In genomic region chr2:138490673-138491494, GRCh38 we compare ENCODE assay signal across 18 cellular contexts. TPM values are rescaled to one million over a fixed set of nuclear protein-coding genes. Genes with fewer than 3 reads are reported as not detected.
DNase-seq lines count a peak whose midpoint lies in the region; ATAC-seq, FAIRE-seq and TF ChIP-seq lines count a peak whose summit lies in the region.
"Had no signal": no experiment of that assay in that cellular context is flagged by ENCODE, and none has a peak within 500 bp of the region (broad histone marks: within the 10 kb centered on the region; RNA-seq: fewer than 3 reads in every experiment).

No MANE protein-coding gene starts in this region.

- H3K9me2 ChIP-seq in HCT116 (ENCODE audit: insufficient read depth): no peaks in the 10 kb centered on the region

- no peaks in the 10 kb centered on the region for H3K79me2 ChIP-seq in HCT116 (ENCODE audit: insufficient read depth, low read length)

- no peak for DNase-seq in HCT116 (ENCODE audit: low read depth, low spot score)
- peak; percentile 7 for DNase-seq in NCI-H510A (lab: John Stamatoyannopoulos, UW)
- peak; percentile 33 for DNase-seq in bronchial epithelial cell (ENCODE audit: low read depth)
- DNase-seq in mucosa of descending colon: no peak
- no peak for DNase-seq in ecto neural progenitor cell (ENCODE audit: low spot score)
- no peak for DNase-seq in Right ventricle myocardium inferior (ENCODE audit: missing footprints)
- DNase-seq: GM23248; NCI-H1105 treated with DMSO at 0.1 percent for 48 hours; NCI-H1694; NCI-H2081 treated with DMSO at 0.1 percent for 48 hours; NCI-H2227 treated with DMSO at 0.1 percent for 48 hours; NCI-H69; NK-92 treated with Interleukin-12 subunit alpha and Interleukin-12 subunit beta, amount 100 ng/mL, for 24 hours; SHP77 treated with DMSO at 0.1 percent for 48 hours; T-helper 1 cell had no signal

- TF ChIP-seq CTCF in HCT116 (IDR thresholded peaks at IDR 0.05 in 2 of 3, conservative IDR thresholded peaks at IDR 0.05 in 1 of 3; ENCODE audit: borderline replicate concordance in 1 of 3, insufficient read depth in 1 of 3, low read depth in 2 of 3, low read length in 2 of 3) (no peak), bronchial epithelial cell (IDR thresholded peaks at IDR 0.05; ENCODE audit: insufficient read depth, low read length, severe bottlenecking) (no peak), mucosa of descending colon (IDR thresholded peaks at IDR 0.05) (no peak)

- H3K27me3 ChIP-seq in HCT116 (ENCODE audit: insufficient read depth, low read length) (no peaks in the 10 kb centered on the region), bronchial epithelial cell (ENCODE audit: control insufficient read depth, insufficient read depth, low read length) (no peaks in the 10 kb centered on the region)

- H3K4me1 ChIP-seq in HCT116 (ENCODE audit: control insufficient read depth in 1 of 2, insufficient read depth in 2 of 2, low read length in 2 of 2) (peaks cover 5 to 6% of the 10 kb centered on the region in 2 experiments; a peak in 2 of 4 replicates), mucosa of descending colon (ENCODE audit: low read depth) (no peaks in the 10 kb centered on the region)
- H3K4me1 ChIP-seq: HAP-1 had no signal

- TF ChIP-seq POLR2A in HCT116 (IDR thresholded peaks at IDR 0.05; ENCODE audit: borderline replicate concordance, extremely low read depth, insufficient read depth, insufficient read length): no peak

- H3K9ac ChIP-seq in HCT116 (ENCODE audit: low read length): no peak overlapping the region
- H3K9ac ChIP-seq: GM23248 had no signal

- no peak overlapping the region for H3K4me2 ChIP-seq in HCT116 (ENCODE audit: low read length)

- no TSS peak for BruUV-seq in HCT116 (replicated peaks; lab: Mats Ljungman, UMichigan)

- RAD21 ChIA-PET in HCT116 (lab: Charles Lee; ENCODE audit: low non-redundant PET in 1 of 2, low total read pairs in 2 of 2, uncharacterized antibody in 2 of 2, unreplicated experiment in 2 of 2): no interaction called here

- no peaks in the 10 kb centered on the region for H4K20me1 ChIP-seq in HCT116 (ENCODE audit: insufficient read depth)

- intact Hi-C loops in HCT116 (cut with micrococcal nuclease) (no loop called here), mucosa of descending colon (cut with DNase I, micrococcal nuclease) (no loop called here), Right ventricle myocardium inferior (cut with DNase I) (no loop called here)

- no peak overlapping the region for H3K4me3 ChIP-seq in HCT116 (replicated peaks in 1 of 2; ENCODE audit: low read depth in 1 of 2, low read length in 2 of 2)
- H3K4me3 ChIP-seq in bronchial epithelial cell (ENCODE audit: low read depth, low read length): no peak overlapping the region
- H3K4me3 ChIP-seq in mucosa of descending colon: no peak overlapping the region
- H3K4me3 ChIP-seq: GM23248, HAP-1 had no signal

- POLR2A ChIA-PET in HCT116 (lab: Charles Lee): no interaction called here

- H3K27ac ChIP-seq in HCT116 (ENCODE audit: low read depth, low read length): no peak overlapping the region
- H3K27ac ChIP-seq: GM23248 had no signal

- H3K36me3 ChIP-seq in HCT116 (ENCODE audit: control insufficient read depth in 1 of 2, insufficient read depth in 2 of 2, low read length in 2 of 2): no peaks in the 10 kb centered on the region
- no peaks in the 10 kb centered on the region for H3K36me3 ChIP-seq in bronchial epithelial cell (ENCODE audit: control insufficient read depth, insufficient read depth, low read length)
- no peaks in the 10 kb centered on the region for H3K36me3 ChIP-seq in mucosa of descending colon (ENCODE audit: low read depth)
- H3K36me3 ChIP-seq: HAP-1 had no signal

- no peak for FAIRE-seq in bronchial epithelial cell (lab: Jason Lieb, UNC)
- FAIRE-seq: G401.6 had no signal

- no peaks in the 10 kb centered on the region for H3K9me3 ChIP-seq in HCT116 (ENCODE audit: control insufficient read depth in 1 of 2, insufficient read depth in 1 of 2, low read depth in 1 of 2, low read length in 2 of 2)
- no peaks in the 10 kb centered on the region for H3K9me3 ChIP-seq in mucosa of descending colon
- H3K9me3 ChIP-seq: HAP-1 had no signal

- no peak for TF ChIP-seq RAD21 in HCT116 (IDR thresholded peaks at IDR 0.05; ENCODE audit: low read depth)

- no peak for ATAC-seq in HCT116
- ATAC-seq in mucosa of descending colon: peak; percentile 31
- no peak for ATAC-seq in GM18858 (IDR thresholded peaks at IDR 0.05; ENCODE audit: unreplicated experiment)
- no peak for ATAC-seq in Right ventricle myocardium inferior

- no peak overlapping the region for H2AFZ ChIP-seq in HCT116 (ENCODE audit: low read depth, low read length, poor library complexity, severe bottlenecking)
- H2AFZ ChIP-seq: GM23248 had no signal

- CTCF ChIA-PET in HCT116 (lab: Charles Lee): no interaction called here

TF ChIP-seq in HCT116, 20 proteins besides CTCF, POLR2A, EP300 and RAD21:
- no peak for TF ChIP-seq ATF3 (IDR thresholded peaks at IDR 0.05)
- no peak for TF ChIP-seq ELF1 (IDR thresholded peaks at IDR 0.05; ENCODE audit: borderline replicate concordance, low read depth)
- TF ChIP-seq JUND (IDR thresholded peaks at IDR 0.05): peak; percentile 22; the same call in 1 of the 2 replicates
TF ChIP-seq in HCT116: peak in this region for 1.

RNA-seq across cellular contexts. Expression of gene SPOPL, which starts 10.7 kb away (rescaled TPM):
- 48.3 TPM for total RNA-seq in HCT116 (2021; ENCODE audit: unreplicated experiment)
- polyA plus RNA-seq in HCT116 (2012): 17.0 and 18.1 TPM in 2 replicates
- total RNA-seq in bronchial epithelial cell: 31.6 and 34.8 TPM in 2 replicates
- 10 to 100 TPM; 28.3 to 45.5 (median 33.2) TPM for total RNA-seq in mucosa of descending colon
- 14.1 TPM for total RNA-seq in Right ventricle myocardium inferior

Comparison
In these comparisons a context has a peak if more than half of its experiments do, and no peak if none do; other contexts are left out.
1. DNase-seq: peak in NCI-H510A (single experiment) and bronchial epithelial cell (single experiment); none in HCT116 (single experiment), mucosa of descending colon (0 of 3), ecto neural progenitor cell (single experiment) and Right ventricle myocardium inferior (single experiment).